8 cellular contexts compared by ENCODE assay signal in the genomic region with DNA sequence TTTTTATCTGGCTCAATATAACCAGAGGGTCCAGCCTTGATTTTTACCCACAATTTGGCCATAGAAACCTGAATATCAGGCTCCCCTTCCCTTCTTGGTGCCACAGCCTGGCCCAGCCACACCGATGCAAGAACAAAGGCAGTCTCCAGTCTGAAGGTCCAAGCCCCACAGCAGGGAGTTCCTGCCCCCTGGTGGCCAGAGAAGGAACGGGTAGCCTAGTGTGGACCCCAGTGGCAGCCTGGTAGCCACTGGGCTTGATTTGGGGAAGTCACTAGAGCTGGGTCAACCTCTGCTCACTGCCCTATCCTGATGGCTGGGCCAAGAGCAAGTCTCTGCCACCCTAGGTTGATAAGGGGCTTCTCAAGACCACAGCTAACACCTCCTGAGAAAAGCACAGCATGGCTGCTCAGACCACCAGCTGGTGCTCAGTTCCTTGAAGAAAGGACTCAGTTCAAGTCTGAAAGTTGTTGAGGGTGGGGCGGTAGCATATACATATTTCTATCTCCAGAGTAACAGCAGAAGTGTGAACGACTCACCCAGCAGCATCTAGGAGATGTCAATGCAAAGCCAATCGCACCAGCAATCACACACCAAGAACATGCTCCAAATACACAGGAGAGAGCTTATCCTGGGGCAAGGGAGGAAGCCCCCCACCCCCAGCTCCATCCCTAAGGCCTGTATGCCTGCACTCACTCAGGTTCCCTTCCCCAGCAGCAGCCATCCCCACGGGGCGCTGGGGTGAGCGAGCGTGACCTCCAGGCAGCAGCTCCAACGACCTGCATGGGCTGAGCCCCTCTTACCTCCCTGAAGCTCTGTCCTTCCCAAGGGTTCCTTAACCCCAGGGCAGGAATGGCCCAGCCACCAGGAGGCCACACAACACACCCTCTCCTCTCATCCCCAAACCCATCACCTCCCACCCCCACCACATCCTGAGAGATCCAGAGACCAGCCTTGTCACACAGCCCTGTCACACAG. TPM values are rescaled to one million over a fixed set of nuclear protein-coding genes. Genes with fewer than 3 reads are reported as not detected.
DNase-seq lines count a peak whose midpoint lies in the region; ATAC-seq, FAIRE-seq and TF ChIP-seq lines count a peak whose summit lies in the region.

No MANE protein-coding gene starts in this region.

- in situ Hi-C loops in G401 (cut with HindIII; ENCODE audit: low sequenced_read_pairs): no loop called here

- no peaks in the 10 kb centered on the region for H3K4me1 ChIP-seq in endothelial cell of umbilical vein (ENCODE audit: control insufficient read depth, extremely low read depth, insufficient read depth, low read length)

- intact Hi-C loops in endothelial cell of umbilical vein (cut with micrococcal nuclease): loop anchor here (1.0 to 10.0 kb wide), 7 partner anchors 44 to 354 kb away; a partner anchor contains a TSS

- no peaks in the 10 kb centered on the region for H4K20me1 ChIP-seq in endothelial cell of umbilical vein (replicated peaks; ENCODE audit: control insufficient read depth, extremely low read depth, insufficient read depth, low read length)

- CTCF ChIA-PET in endothelial cell of umbilical vein (lab: Charles Lee): interaction anchor here (0.8 to 6.0 kb wide), 28 partner anchors 8 to 354 kb away, joined by 3 to 86 read pairs (median 6); a partner anchor contains a TSS

- H3K9me1 ChIP-seq in endothelial cell of umbilical vein (replicated peaks; ENCODE audit: control insufficient read depth, extremely low read depth, insufficient read depth, low read length): no peaks in the 10 kb centered on the region

- BruUV-seq in endothelial cell of umbilical vein (replicated peaks; lab: Mats Ljungman, UMichigan): no TSS peak

- DNase-seq in G401 (ENCODE audit: low spot score): peak; percentile 77
- peak; percentile 89 for DNase-seq in NOMO-1 treated with dmso at 0.1 percent for 144 hours (lab: John Stamatoyannopoulos, UW; ENCODE audit: unreplicated experiment)
- DNase-seq in activated CD8-positive, alpha-beta memory T cell treated with anti-CD3 and anti-CD28 coated beads, Interleukin-2, amount 50 U/mL, for 1 hour (ENCODE audit: extremely low read depth): peak; percentile 62
- peak; percentile 75 for DNase-seq in endothelial cell of umbilical vein (ENCODE audit: low read depth, low spot score)
- peak; percentile 56 to 79 for DNase-seq in mesothelial cell of epicardium (ENCODE audit: low spot score in 2 of 2, unreplicated experiment in 2 of 2)
- peak; percentile 76 to 77 for DNase-seq in stimulated activated CD8-positive, alpha-beta memory T cell treated with anti-CD3 and anti-CD28 coated beads, Interleukin-4, amount 100 ng/mL, for 1 hour (ENCODE audit: low read depth in 2 of 2, low spot score in 1 of 2)

- peak; percentile 63 for ATAC-seq in HG02981 (IDR thresholded peaks at IDR 0.05; ENCODE audit: unreplicated experiment)
- ATAC-seq in HG03342 (IDR thresholded peaks at IDR 0.05; ENCODE audit: unreplicated experiment): no peak

- no peak overlapping the region for H3K4me3 Mint-ChIP-seq in mesothelial cell of epicardium

- H3K9me3 Mint-ChIP-seq in mesothelial cell of epicardium: no peaks in the 10 kb centered on the region

- peaks cover 7% of the 10 kb centered on the region for H3K4me1 Mint-ChIP-seq in mesothelial cell of epicardium

- peak overlapping the region; percentile 29 for H2AFZ ChIP-seq in endothelial cell of umbilical vein (ENCODE audit: low read depth, low read length)

- POLR2A ChIA-PET in endothelial cell of umbilical vein (lab: Charles Lee): no interaction called here

- H3K4me2 ChIP-seq in endothelial cell of umbilical vein (ENCODE audit: insufficient read depth, low read length): no peak overlapping the region

- TF ChIP-seq POLR2A in endothelial cell of umbilical vein (IDR thresholded peaks at IDR 0.05; ENCODE audit: low read depth, low read length): no peak

- no peak overlapping the region for H3K27ac Mint-ChIP-seq in mesothelial cell of epicardium

- TF ChIP-seq CTCF in endothelial cell of umbilical vein (IDR thresholded peaks at IDR 0.05; ENCODE audit: extremely low read depth in 1 of 2, insufficient read depth in 1 of 2, low read depth in 1 of 2, low read length in 2 of 2) (peak; percentile 94 to 97), mesothelial cell of epicardium (IDR thresholded peaks at IDR 0.05; ENCODE audit: unreplicated experiment) (peak; percentile 88)

- no peak overlapping the region for H3K27ac ChIP-seq in endothelial cell of umbilical vein (ENCODE audit: insufficient read depth, low read depth, low read length)

- dilution Hi-C loops in endothelial cell of umbilical vein (cut with MboI; ENCODE audit: extremely low pct_ligation_motif_present, low sequenced_read_pairs): no loop called here

- no peaks in the 10 kb centered on the region for H3K9me3 ChIP-seq in endothelial cell of umbilical vein (replicated peaks; ENCODE audit: control insufficient read depth, insufficient read depth, low read length)

- peak; percentile 95 for FAIRE-seq in endothelial cell of umbilical vein (lab: Jason Lieb, UNC)

- H3K9ac ChIP-seq in endothelial cell of umbilical vein (replicated peaks; ENCODE audit: extremely low read depth, insufficient read depth, low read length): no peak overlapping the region

- H3K4me3 ChIP-seq in endothelial cell of umbilical vein (replicated peaks in 1 of 3; ENCODE audit: insufficient read depth in 1 of 3, low read depth in 1 of 3, low read length in 3 of 3): no peak overlapping the region

- H3K36me3 Mint-ChIP-seq in mesothelial cell of epicardium: peaks cover 2% of the 10 kb centered on the region

- H3K79me2 ChIP-seq in endothelial cell of umbilical vein (ENCODE audit: control insufficient read depth, insufficient read depth, low read length): no peaks in the 10 kb centered on the region

- no peaks in the 10 kb centered on the region for H3K27me3 ChIP-seq in endothelial cell of umbilical vein (ENCODE audit: control insufficient read depth in 2 of 2, insufficient read depth in 2 of 2, low read length in 2 of 2)

- H3K27me3 Mint-ChIP-seq in mesothelial cell of epicardium (ENCODE audit: low read depth): no peaks in the 10 kb centered on the region

- no peaks in the 10 kb centered on the region for H3K36me3 ChIP-seq in endothelial cell of umbilical vein (ENCODE audit: control insufficient read depth in 2 of 2, extremely low read depth in 1 of 2, insufficient read depth in 2 of 2, low read length in 2 of 2)

TF ChIP-seq in endothelial cell of umbilical vein, 7 proteins besides CTCF, POLR2A, EP300 and RAD21 (continues in another document):
- TF ChIP-seq JUN (IDR thresholded peaks at IDR 0.05; ENCODE audit: borderline replicate concordance, insufficient read depth, insufficient read length, low read depth) (no peak), EZH2 (IDR thresholded peaks at IDR 0.05; ENCODE audit: borderline replicate concordance, low read depth, low read length, severe bottlenecking) (no peak)

RNA-seq across cellular contexts. Expression of a gene that starts 7.6 kb away (rescaled TPM):
- 9.7 and 18.8 TPM in 2 replicates for total RNA-seq in G401 (2014; rRNA removed; shearing (Covaris generic))
- total RNA-seq in endothelial cell of umbilical vein (4.2 and 4.9 TPM in 2 replicates), mesothelial cell of epicardium (18.2 to 22.3 TPM (median 19.4 TPM) in 3 replicates)
- polyA plus RNA-seq in endothelial cell of umbilical vein: 4.0 and 4.1 TPM in 2 replicates
- polyA plus RNA-seq in endothelial cell of umbilical vein (2011; cell fraction: cytosol; rRNA removed): 2.6 and 2.7 TPM in 2 replicates
- polyA plus RNA-seq in endothelial cell of umbilical vein (2011; cell fraction: nucleus; rRNA removed): 7.1 and 8.9 TPM in 2 replicates
- polyA plus RNA-seq in endothelial cell of umbilical vein (2012): 1.2 and 2.0 TPM in 2 replicates
- polyA minus RNA-seq in endothelial cell of umbilical vein: 7.1 and 7.6 TPM in 2 replicates
- 1.6 TPM for polyA minus RNA-seq in endothelial cell of umbilical vein (2011; cell fraction: cytosol; rRNA and poly(A)+ RNA removed)
- polyA minus RNA-seq in endothelial cell of umbilical vein (2011; cell fraction: nucleus; rRNA and poly(A)+ RNA removed): 2.0 and 3.1 TPM in 2 replicates

RNA-seq across cellular contexts. Expression of a gene that starts 14.6 kb away (rescaled TPM):
- total RNA-seq in G401 (2014; rRNA removed; shearing (Covaris generic)): not detected in 2 replicates
- total RNA-seq in endothelial cell of umbilical vein (not detected in 2 replicates), mesothelial cell of epicardium (0.22 to 0.60 TPM (median 0.57 TPM) in 3 replicates)
- polyA plus RNA-seq in endothelial cell of umbilical vein: 0.05 and 0.11 TPM in 2 replicates
- polyA plus RNA-seq in endothelial cell of umbilical vein (2011; cell fraction: cytosol; rRNA removed): not detected in 2 replicates
- 0.22 and 0.27 TPM in 2 replicates for polyA plus RNA-seq in endothelial cell of umbilical vein (2011; cell fraction: nucleus; rRNA removed)
- polyA plus RNA-seq in endothelial cell of umbilical vein (2012): not detected in 2 replicates
- not detected in 2 replicates for polyA minus RNA-seq in endothelial cell of umbilical vein
- not detected for polyA minus RNA-seq in endothelial cell of umbilical vein (2011; cell fraction: cytosol; rRNA and poly(A)+ RNA removed)
- polyA minus RNA-seq in endothelial cell of umbilical vein (2011; cell fraction: nucleus; rRNA and poly(A)+ RNA removed): not detected in 2 replicates

RNA-seq across cellular contexts. Expression of a gene that starts 45.0 kb away (rescaled TPM):
- 115 and 124 TPM in 2 replicates for total RNA-seq in G401 (2014; rRNA removed; shearing (Covaris generic))
- total RNA-seq in endothelial cell of umbilical vein (205 and 213 TPM in 2 replicates), mesothelial cell of epicardium (154 to 167 TPM (median 156 TPM) in 3 replicates)
- 320 and 401 TPM in 2 replicates for polyA plus RNA-seq in endothelial cell of umbilical vein
- 210 and 226 TPM in 2 replicates for polyA plus RNA-seq in endothelial cell of umbilical vein (2011; cell fraction: cytosol; rRNA removed)
- 87.1 and 91.4 TPM in 2 replicates for polyA plus RNA-seq in endothelial cell of umbilical vein (2011; cell fraction: nucleus; rRNA removed)
- 173 and 191 TPM in 2 replicates for polyA plus RNA-seq in endothelial cell of umbilical vein (2012)
- polyA minus RNA-seq in endothelial cell of umbilical vein: 158 and 169 TPM in 2 replicates
- 92.3 TPM for polyA minus RNA-seq in endothelial cell of umbilical vein (2011; cell fraction: cytosol; rRNA and poly(A)+ RNA removed)
- polyA minus RNA-seq in endothelial cell of umbilical vein (2011; cell fraction: nucleus; rRNA and poly(A)+ RNA removed): 29.9 and 37.6 TPM in 2 replicates

RNA-seq across cellular contexts. Expression of a gene that starts 46.1 kb away (rescaled TPM):
- total RNA-seq in G401 (2014; rRNA removed; shearing (Covaris generic)): 0.12 and 0.34 TPM in 2 replicates
- total RNA-seq in endothelial cell of umbilical vein (1.5 and 1.9 TPM in 2 replicates), mesothelial cell of epicardium (14.1 to 19.2 TPM (median 15.0 TPM) in 3 replicates)
- 0.55 and 1.1 TPM in 2 replicates for polyA plus RNA-seq in endothelial cell of umbilical vein
- polyA plus RNA-seq in endothelial cell of umbilical vein (2011; cell fraction: cytosol; rRNA removed): 0.12 and 0.13 TPM in 2 replicates
- 4.9 and 6.0 TPM in 2 replicates for polyA plus RNA-seq in endothelial cell of umbilical vein (2011; cell fraction: nucleus; rRNA removed)
- polyA plus RNA-seq in endothelial cell of umbilical vein (2012): 0.44 and 0.78 TPM in 2 replicates
- 0.19 and 1.2 TPM in 2 replicates for polyA minus RNA-seq in endothelial cell of umbilical vein
- 14.2 TPM for polyA minus RNA-seq in endothelial cell of umbilical vein (2011; cell fraction: cytosol; rRNA and poly(A)+ RNA removed)
- polyA minus RNA-seq in endothelial cell of umbilical vein (2011; cell fraction: nucleus; rRNA and poly(A)+ RNA removed): 0.96 and 1.8 TPM in 2 replicates
